In the genomic region with DNA sequence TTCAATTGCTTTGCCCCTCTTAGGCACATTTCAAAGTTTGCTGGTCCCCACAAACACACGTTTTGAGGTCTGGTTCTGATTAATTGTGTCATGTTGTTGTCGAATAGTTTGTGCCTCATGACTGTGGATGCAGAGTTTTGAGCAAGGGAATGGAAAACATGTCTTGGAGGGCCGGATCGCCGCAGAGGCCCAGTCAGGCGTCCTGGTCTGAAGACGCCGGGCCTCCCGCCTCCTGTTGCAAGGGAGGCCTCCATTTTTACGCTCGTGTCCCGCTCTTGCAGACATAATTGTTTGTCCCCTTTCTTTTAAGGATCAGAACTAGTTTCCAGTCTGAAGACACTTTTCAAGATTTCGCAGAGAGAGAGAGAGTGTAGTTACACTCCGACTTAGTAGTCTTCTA, we compare ENCODE assay signal across 17 cellular contexts. TPM values are rescaled to one million over a fixed set of nuclear protein-coding genes. Genes with fewer than 3 reads are reported as not detected.
DNase-seq lines count a peak whose midpoint lies in the region; ATAC-seq and TF ChIP-seq lines count a peak whose summit lies in the region.
"Had no signal": no experiment of that assay in that cellular context is flagged by ENCODE, and none has a peak within 500 bp of the region (broad histone marks: within the 10 kb centered on the region; RNA-seq: fewer than 3 reads in every experiment).

No MANE protein-coding gene starts in this region.

- intact Hi-C loops in sigmoid colon (cut with DNase I) = loop anchor here (5.0 kb wide), 2 partner anchors 68 to 218 kb away; no protein-coding TSS in a partner anchor

- no peak for TF ChIP-seq POLR2A in sigmoid colon (IDR thresholded peaks at IDR 0.05)

- no peaks in the 10 kb centered on the region for H3K36me3 Mint-ChIP-seq in T-helper 2 cell treated with Interferon-gamma antibody and Interleukin-4, amounts not matched to agents 5 μg/mL and 100 μg/mL, for 36 hours (ENCODE audit: low read depth)

- no peak overlapping the region for H3K18ac ChIP-seq in mesendoderm (ENCODE audit: low read length)

- ATAC-seq in GM21786 (IDR thresholded peaks at IDR 0.05; ENCODE audit: unreplicated experiment) = no peak
- no peak for ATAC-seq in HG03045 (IDR thresholded peaks at IDR 0.05; ENCODE audit: unreplicated experiment)
- ATAC-seq: activated naive CD4-positive, alpha-beta T cell treated with anti-CD3 and anti-CD28 coated beads, Interleukin-2, amount 50 U/mL, for 72 hours had no signal

- H3K4ac ChIP-seq in mesendoderm (ENCODE audit: low read depth, low read length) = no peak overlapping the region

- H3K9ac ChIP-seq in mesendoderm (ENCODE audit: low read length) = peak overlapping the region; percentile 6

- no peaks in the 10 kb centered on the region for H3K79me2 ChIP-seq in mesendoderm (ENCODE audit: control insufficient read depth, insufficient read depth, low read length)

- H3K79me1 ChIP-seq in mesendoderm (ENCODE audit: low read length) = no peaks in the 10 kb centered on the region

- no peak overlapping the region for H3K23ac ChIP-seq in mesendoderm (ENCODE audit: low read length)

- peaks cover 33% of the 10 kb centered on the region for H3K27me3 ChIP-seq in mesendoderm (ENCODE audit: insufficient read depth, low read length, poor library complexity)
- H3K27me3 ChIP-seq in sigmoid colon = peaks cover 0 to 12% (median 0%) of the 10 kb centered on the region in 3 donors
- H3K27me3 ChIP-seq: SJSA1 had no signal

- H3K27ac ChIP-seq in mesendoderm (ENCODE audit: low read depth, low read length) = no peak overlapping the region
- H3K27ac ChIP-seq in sigmoid colon = peak overlapping the region; percentile 34 to 92 (median 82)
- H3K27ac ChIP-seq: SJSA1 had no signal

- H4K8ac ChIP-seq in mesendoderm (ENCODE audit: low read depth, low read length) = no peak overlapping the region

- no peak overlapping the region for H3K56ac ChIP-seq in mesendoderm (ENCODE audit: low read length)

- H3K27me3 Mint-ChIP-seq in T-helper 2 cell treated with Interferon-gamma antibody and Interleukin-4, amounts not matched to agents 5 μg/mL and 100 μg/mL, for 36 hours (ENCODE audit: low read depth) = peaks cover 64% of the 10 kb centered on the region

- no peak overlapping the region for H2BK5ac ChIP-seq in mesendoderm (ENCODE audit: low read length)

- no peak overlapping the region for H2BK120ac ChIP-seq in mesendoderm (ENCODE audit: low read depth, low read length)

- TF ChIP-seq EP300 in sigmoid colon (IDR thresholded peaks at IDR 0.05) = no peak

- H3K36me3 ChIP-seq in mesendoderm (ENCODE audit: control insufficient read depth, insufficient read depth, low read length) (no peaks in the 10 kb centered on the region), sigmoid colon (no peaks in the 10 kb centered on the region)

- H3K4me3 ChIP-seq in mesendoderm (ENCODE audit: low read length) = no peak overlapping the region
- H3K4me3 ChIP-seq in sigmoid colon = peak overlapping the region in 2 of 4 donors; percentile 56 to 78
- H3K4me3 ChIP-seq: SJSA1 had no signal

- H3K4me2 ChIP-seq in mesendoderm (ENCODE audit: low read length) = no peak overlapping the region

- DNase-seq in T-helper 2 cell treated with Interferon-gamma antibody and Interleukin-4, amounts not matched to agents 5 μg/mL and 100 μg/mL, for 36 hours (ENCODE audit: low spot score) = no peak
- DNase-seq in T-helper 2 cell (no peak), astrocyte of the hippocampus (ENCODE audit: low read depth, low spot score) (peak; percentile 24), mesendoderm (no peak), sigmoid colon (no peak), activated gamma-delta T cell (lab: John Stamatoyannopoulos, UW) (no peak)
- DNase-seq: 8988T; Caco-2; effector CD8-positive, alpha-beta T cell; foreskin fibroblast; NCI-H1417 treated with DMSO at 0.1 percent for 48 hours; NCI-H2227 treated with DMSO at 0.1 percent for 48 hours had no signal

- H3K4me1 Mint-ChIP-seq in T-helper 2 cell treated with Interferon-gamma antibody and Interleukin-4, amounts not matched to agents 5 μg/mL and 100 μg/mL, for 36 hours (ENCODE audit: low read depth) = peaks cover 3% of the 10 kb centered on the region

- TF ChIP-seq CTCF in sigmoid colon (IDR thresholded peaks at IDR 0.05) = no peak

- no CpG with 5 or more reads among the region's 14 CpGs for WGBS in mesendoderm (ENCODE audit: extremely low coverage, insufficient coverage, low lambda C conversion rate)
- 54 to 69% methylated on average over 14 of the region's 14 CpGs for WGBS in sigmoid colon, 2 donors

- no peak overlapping the region for H2BK15ac ChIP-seq in mesendoderm (replicated peaks; ENCODE audit: low read depth)

- H4K5ac ChIP-seq in mesendoderm (ENCODE audit: low read length) = no peak overlapping the region

- H2AK5ac ChIP-seq in mesendoderm (ENCODE audit: low read length) = no peak overlapping the region

- no peaks in the 10 kb centered on the region for H3K9me3 Mint-ChIP-seq in T-helper 2 cell treated with Interferon-gamma antibody and Interleukin-4, amounts not matched to agents 5 μg/mL and 100 μg/mL, for 36 hours
- H3K9me3 Mint-ChIP-seq: activated naive CD4-positive, alpha-beta T cell treated with anti-CD3 and anti-CD28 coated beads, Interleukin-2, amount 50 U/mL, for 72 hours had no signal

- H3K4me3 Mint-ChIP-seq in T-helper 2 cell treated with Interferon-gamma antibody and Interleukin-4, amounts not matched to agents 5 μg/mL and 100 μg/mL, for 36 hours = no peak overlapping the region

- H3K9me3 ChIP-seq in sigmoid colon = no peaks in the 10 kb centered on the region
- H3K9me3 ChIP-seq: Caco-2, SJSA1 had no signal

- H3K4me1 ChIP-seq in mesendoderm (ENCODE audit: control insufficient read depth, low read depth, low read length) = peaks cover 9% of the 10 kb centered on the region
- H3K4me1 ChIP-seq in sigmoid colon = peaks cover 0 to 42% (median 31%) of the 10 kb centered on the region in 4 donors
- H3K4me1 ChIP-seq: Caco-2 had no signal

- H3K27ac Mint-ChIP-seq in T-helper 2 cell treated with Interferon-gamma antibody and Interleukin-4, amounts not matched to agents 5 μg/mL and 100 μg/mL, for 36 hours = peak overlapping the region; percentile 8
- H3K27ac Mint-ChIP-seq: activated naive CD4-positive, alpha-beta T cell treated with anti-CD3 and anti-CD28 coated beads, Interleukin-2, amount 50 U/mL, for 72 hours; progenitor cell of endocrine pancreas had no signal

RNA-seq across cellular contexts. Expression of gene NTN1, which starts 3.2 kb away (rescaled TPM):
- 7.6 TPM for polyA plus RNA-seq in mesendoderm (2013, experiment 1 of 2)
- 7.0 TPM for polyA plus RNA-seq in mesendoderm (2013, experiment 2 of 2)
- 10 to 100 TPM; 10.5 to 20.3 (median 16.3) TPM for total RNA-seq in sigmoid colon
- polyA plus RNA-seq in sigmoid colon = 1 to 10 TPM in 2 of 3 donors, under 1 TPM in 1; 0.69 to 3.3 (median 1.2) TPM

RNA-seq across cellular contexts. Expression of gene PIK3R5, which starts 59.0 kb away (rescaled TPM):
- polyA plus RNA-seq in mesendoderm (2013, experiment 1 of 2) = 2.2 TPM
- polyA plus RNA-seq in mesendoderm (2013, experiment 2 of 2) = 1.7 TPM
- 10 to 100 TPM in 2 of 4 donors, 1 to 10 TPM in 2; 5.4 to 13.6 (median 9.9) TPM for total RNA-seq in sigmoid colon
- 10 to 100 TPM in 1 of 3 donors, 1 to 10 TPM in 2; 2.4 to 12.4 (median 3.5) TPM for polyA plus RNA-seq in sigmoid colon
- total RNA-seq: Caco-2, SJSA1 had no signal
